ENCODE assay signal across 14 cellular contexts in genomic region chr9:89687216-89687615, GRCh38.
DNase-seq lines count a peak whose midpoint lies in the region; ATAC-seq and TF ChIP-seq lines count a peak whose summit lies in the region.
"Had no signal": no experiment of that assay in that cellular context is flagged by ENCODE, and none has a peak within 500 bp of the region (broad histone marks: within the 10 kb centered on the region; RNA-seq: fewer than 3 reads in every experiment).

No MANE protein-coding gene starts in this region.

- POLR2A ChIA-PET in Caco-2 (lab: Charles Lee) (no interaction called here), SK-N-SH (lab: Yijun Ruan, JAX) (interaction anchor here (0.9 kb wide), 1 partner anchor 82 kb away, joined by 3 read pairs; the partner anchor contains the start of gene GADD45G)

- H3K27me3 Mint-ChIP-seq in Caco-2 (ENCODE audit: insufficient read depth, unreplicated experiment), result no peaks in the 10 kb centered on the region

- no peak for TF ChIP-seq EP300 in SK-N-SH (IDR thresholded peaks at IDR 0.05; ENCODE audit: borderline replicate concordance in 1 of 2, low read depth in 1 of 2, low read length in 1 of 2)

- WGBS in SK-N-SH (ENCODE audit: low lambda C conversion rate), result 87% methylated on average over 3 of the region's 3 CpGs

- peaks cover 7% of the 10 kb centered on the region for H3K4me1 Mint-ChIP-seq in Caco-2 (ENCODE audit: low read depth, unreplicated experiment)

- no peak overlapping the region for H3K4me3 ChIP-seq in Caco-2 (ENCODE audit: low read depth, low read length)
- no peak overlapping the region for H3K4me3 ChIP-seq in SK-N-SH (ENCODE audit: low read depth in 2 of 2, low read length in 1 of 2)
- H3K4me3 ChIP-seq: Peyer's patch had no signal

- no peaks in the 10 kb centered on the region for H3K79me2 ChIP-seq in SK-N-SH (ENCODE audit: insufficient read depth)

- no peaks in the 10 kb centered on the region for H3K9me2 ChIP-seq in SK-N-SH

- H3F3A ChIP-seq in SK-N-SH (replicated peaks; ENCODE audit: insufficient read depth), result no peaks in the 10 kb centered on the region

- ATAC-seq in left colon (peak; percentile 80), GM19328 (IDR thresholded peaks at IDR 0.05; ENCODE audit: unreplicated experiment) (no peak)
- ATAC-seq: activated naive CD4-positive, alpha-beta T cell treated with anti-CD3 and anti-CD28 coated beads, Interleukin-2, amount 50 U/mL, for 72 hours; left lobe of liver; SK-N-SH treated with all-trans-retinoic acid at 6 μM for 48 hours had no signal

- H4K20me1 ChIP-seq in SK-N-SH (ENCODE audit: insufficient read depth), result no peaks in the 10 kb centered on the region

- H3K36me3 ChIP-seq in Caco-2 (ENCODE audit: control insufficient read depth, insufficient read depth, low read length), result no peaks in the 10 kb centered on the region
- H3K36me3 ChIP-seq in SK-N-SH (replicated peaks in 1 of 2; ENCODE audit: control insufficient read depth in 1 of 2, insufficient read depth in 2 of 2, low read length in 1 of 2), result no peaks in the 10 kb centered on the region
- H3K36me3 ChIP-seq: Peyer's patch had no signal

- CTCF ChIA-PET in Caco-2 (lab: Charles Lee) (no interaction called here), SK-N-SH (lab: Yijun Ruan, JAX) (interaction anchor here (1.3 to 1.8 kb wide), 3 partner anchors 24 to 84 kb away, joined by 3 to 8 read pairs (median 4); no protein-coding TSS in a partner anchor)

- no peak overlapping the region for H2AFZ ChIP-seq in SK-N-SH (ENCODE audit: low read depth)

- no peak overlapping the region for H3K4me2 ChIP-seq in SK-N-SH

- H3K27me3 ChIP-seq in Caco-2 (replicated peaks; ENCODE audit: control insufficient read depth, insufficient read depth, low read length), result no peaks in the 10 kb centered on the region
- no peaks in the 10 kb centered on the region for H3K27me3 ChIP-seq in SK-N-SH (ENCODE audit: insufficient read depth)
- H3K27me3 ChIP-seq: Peyer's patch had no signal

- no peak overlapping the region for H3K9ac ChIP-seq in SK-N-SH

- H3K9me3 ChIP-seq in Caco-2 (no peaks in the 10 kb centered on the region), SK-N-SH (no peaks in the 10 kb centered on the region)
- H3K9me3 ChIP-seq: Peyer's patch had no signal

- DNase-seq in DMS153 treated with DMSO at 0.1 percent for 48 hours (lab: John Stamatoyannopoulos, UW; ENCODE audit: unreplicated experiment) (peak; percentile 86), NCI-H146 treated with DMSO at 0.1 percent for 48 hours (lab: John Stamatoyannopoulos, UW; ENCODE audit: unreplicated experiment) (peak; percentile 48), NCI-H748 (lab: John Stamatoyannopoulos, UW; ENCODE audit: unreplicated experiment) (peak; percentile 92), left colon (no peak), Caco-2 (no peak), SK-N-SH (no peak)
- DNase-seq: CD8-positive, alpha-beta memory T cell; HCEC 1CT; NCI-H1694; Peyer's patch had no signal

- H3K27ac Mint-ChIP-seq in Caco-2 (ENCODE audit: unreplicated experiment), result no peak overlapping the region
- H3K27ac Mint-ChIP-seq: CD8-positive, alpha-beta memory T cell had no signal

- intact Hi-C loops in left colon (cut with DNase I, micrococcal nuclease), result no loop called here
- intact Hi-C loops in Caco-2 (cut with micrococcal nuclease; ENCODE audit: unreplicated experiment), result no loop called here

- H3K4me1 ChIP-seq in Caco-2, result no peaks in the 10 kb centered on the region
- H3K4me1 ChIP-seq in SK-N-SH (ENCODE audit: control insufficient read depth in 1 of 2, insufficient read depth in 2 of 2, low read depth in 1 of 2, low read length in 1 of 2), result peaks cover 0 to 29% of the 10 kb centered on the region in 2 experiments; a peak in 1 of 4 replicates
- H3K4me1 ChIP-seq: Peyer's patch had no signal

- no peaks in the 10 kb centered on the region for H3K9me3 Mint-ChIP-seq in Caco-2 (ENCODE audit: unreplicated experiment)
- H3K9me3 Mint-ChIP-seq: activated naive CD4-positive, alpha-beta T cell treated with anti-CD3 and anti-CD28 coated beads, Interleukin-2, amount 50 U/mL, for 72 hours; CD8-positive, alpha-beta memory T cell had no signal

- no peaks in the 10 kb centered on the region for H3K36me3 Mint-ChIP-seq in Caco-2 (ENCODE audit: insufficient read depth, unreplicated experiment)
- H3K36me3 Mint-ChIP-seq: activated naive CD4-positive, alpha-beta T cell treated with anti-CD3 and anti-CD28 coated beads, Interleukin-2, amount 50 U/mL, for 72 hours; CD8-positive, alpha-beta memory T cell had no signal

- no peak for TF ChIP-seq CTCF in Caco-2 (IDR thresholded peaks at IDR 0.05; ENCODE audit: insufficient read depth in 1 of 2, low read depth in 1 of 2, low read length in 1 of 2, severe bottlenecking in 1 of 2, unreplicated experiment in 1 of 2)
- TF ChIP-seq CTCF in SK-N-SH (IDR thresholded peaks at IDR 0.05), result no peak

- TF ChIP-seq RAD21 in SK-N-SH (IDR thresholded peaks at IDR 0.05; ENCODE audit: low read length), result no peak

- no peak overlapping the region for H3K27ac ChIP-seq in SK-N-SH (ENCODE audit: low read depth in 2 of 2, low read length in 1 of 2)
- H3K27ac ChIP-seq: Peyer's patch had no signal

- H3K4me3 Mint-ChIP-seq in Caco-2 (ENCODE audit: unreplicated experiment), result no peak overlapping the region
- H3K4me3 Mint-ChIP-seq: CD8-positive, alpha-beta memory T cell had no signal

- BruUV-seq in Caco-2 (replicated peaks; lab: Mats Ljungman, UMichigan), result no TSS peak

TF ChIP-seq in SK-N-SH, 30 proteins besides CTCF, POLR2A, EP300 and RAD21:
- TF ChIP-seq, protein P1, sequence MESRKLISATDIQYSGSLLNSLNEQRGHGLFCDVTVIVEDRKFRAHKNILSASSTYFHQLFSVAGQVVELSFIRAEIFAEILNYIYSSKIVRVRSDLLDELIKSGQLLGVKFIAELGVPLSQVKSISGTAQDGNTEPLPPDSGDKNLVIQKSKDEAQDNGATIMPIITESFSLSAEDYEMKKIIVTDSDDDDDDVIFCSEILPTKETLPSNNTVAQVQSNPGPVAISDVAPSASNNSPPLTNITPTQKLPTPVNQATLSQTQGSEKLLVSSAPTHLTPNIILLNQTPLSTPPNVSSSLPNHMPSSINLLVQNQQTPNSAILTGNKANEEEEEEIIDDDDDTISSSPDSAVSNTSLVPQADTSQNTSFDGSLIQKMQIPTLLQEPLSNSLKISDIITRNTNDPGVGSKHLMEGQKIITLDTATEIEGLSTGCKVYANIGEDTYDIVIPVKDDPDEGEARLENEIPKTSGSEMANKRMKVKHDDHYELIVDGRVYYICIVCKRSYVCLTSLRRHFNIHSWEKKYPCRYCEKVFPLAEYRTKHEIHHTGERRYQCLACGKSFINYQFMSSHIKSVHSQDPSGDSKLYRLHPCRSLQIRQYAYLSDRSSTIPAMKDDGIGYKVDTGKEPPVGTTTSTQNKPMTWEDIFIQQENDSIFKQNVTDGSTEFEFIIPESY (IDR thresholded peaks at IDR 0.05; ENCODE audit: borderline replicate concordance, low read depth), result no peak
- TF ChIP-seq FOXJ3 (CRISPR knock-in tag; IDR thresholded peaks at IDR 0.05), result no peak
- TF ChIP-seq POLR2AphosphoS5 (IDR thresholded peaks at IDR 0.05; ENCODE audit: low read depth, low read length), result no peak
- TF ChIP-seq FOXM1 (IDR thresholded peaks at IDR 0.05; ENCODE audit: low read depth), result no peak
- TF ChIP-seq USF1 (IDR thresholded peaks at IDR 0.05; ENCODE audit: borderline replicate concordance, low read depth), result no peak
- TF ChIP-seq NFIC (IDR thresholded peaks at IDR 0.05; ENCODE audit: borderline replicate concordance), result no peak
- TF ChIP-seq JUND (IDR thresholded peaks at IDR 0.05), result no peak
- TF ChIP-seq, protein P2, sequence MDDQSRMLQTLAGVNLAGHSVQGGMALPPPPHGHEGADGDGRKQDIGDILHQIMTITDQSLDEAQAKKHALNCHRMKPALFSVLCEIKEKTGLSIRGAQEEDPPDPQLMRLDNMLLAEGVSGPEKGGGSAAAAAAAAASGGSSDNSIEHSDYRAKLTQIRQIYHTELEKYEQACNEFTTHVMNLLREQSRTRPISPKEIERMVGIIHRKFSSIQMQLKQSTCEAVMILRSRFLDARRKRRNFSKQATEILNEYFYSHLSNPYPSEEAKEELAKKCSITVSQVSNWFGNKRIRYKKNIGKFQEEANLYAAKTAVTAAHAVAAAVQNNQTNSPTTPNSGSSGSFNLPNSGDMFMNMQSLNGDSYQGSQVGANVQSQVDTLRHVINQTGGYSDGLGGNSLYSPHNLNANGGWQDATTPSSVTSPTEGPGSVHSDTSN (IDR thresholded peaks at IDR 0.05), result no peak
- TF ChIP-seq YY1 (IDR thresholded peaks at IDR 0.05; ENCODE audit: low read depth), result no peak
- no peak for TF ChIP-seq RXRA (IDR thresholded peaks at IDR 0.05; ENCODE audit: borderline replicate concordance, low read depth)
- no peak for TF ChIP-seq TAF1 (IDR thresholded peaks at IDR 0.05; ENCODE audit: borderline replicate concordance, low read depth, low read length)
- TF ChIP-seq CHD2 (IDR thresholded peaks at IDR 0.05; ENCODE audit: low read length, partially characterized antibody), result no peak
- no peak for TF ChIP-seq TCF12 (IDR thresholded peaks at IDR 0.05)
- no peak for TF ChIP-seq EZH2phosphoT487 (IDR thresholded peaks at IDR 0.05; ENCODE audit: borderline replicate concordance, low read depth)
- TF ChIP-seq MEF2A (IDR thresholded peaks at IDR 0.05; ENCODE audit: borderline replicate concordance, low read depth), result no peak
- no peak for TF ChIP-seq GABPA (IDR thresholded peaks at IDR 0.05; ENCODE audit: low read depth)

Comparison
In these comparisons a context has a peak if more than half of its experiments do, and no peak if none do; other contexts are left out.
1. DNase-seq: peak in DMS153 treated with DMSO at 0.1 percent for 48 hours (single experiment), NCI-H146 treated with DMSO at 0.1 percent for 48 hours (single experiment) and NCI-H748 (single experiment); none in left colon (0 of 2), Caco-2 (0 of 2) and SK-N-SH (single experiment).